ENCODE assay signal across 29 cellular contexts in genomic region chr1:221723918-221724263, GRCh38. TPM values are rescaled to one million over a fixed set of nuclear protein-coding genes. Genes with fewer than 3 reads are reported as not detected.
DNase-seq lines count a peak whose midpoint lies in the region; ATAC-seq and TF ChIP-seq lines count a peak whose summit lies in the region.
"Had no signal": no experiment of that assay in that cellular context is flagged by ENCODE, and none has a peak within 500 bp of the region (broad histone marks: within the 10 kb centered on the region; RNA-seq: fewer than 3 reads in every experiment).

No MANE protein-coding gene starts in this region.

- no TSS peak for BruUV-seq in IMR-90 (replicated peaks; lab: Mats Ljungman, UMichigan)

- H2AFZ ChIP-seq in IMR-90 (replicated peaks; ENCODE audit: low read length, poor library complexity), result no peak overlapping the region

- no peak overlapping the region for H2BK20ac ChIP-seq in IMR-90 (ENCODE audit: low read depth, low read length)

- peaks cover 49 to 95% (median 76%) of the 10 kb centered on the region in 4 donors for H3K4me1 Mint-ChIP-seq in CD4-positive, CD25-positive, alpha-beta regulatory T cell
- H3K4me1 Mint-ChIP-seq in natural killer cell, result peaks cover 94 to 98% of the 10 kb centered on the region in 2 donors

- WGBS in IMR-90 (ENCODE audit: extremely low coverage in 2 of 2, insufficient read length in 1 of 2), 2 experiments, result no CpG with 5 or more reads among the region's 3 CpGs

- H4K8ac ChIP-seq in IMR-90 (ENCODE audit: low read depth in 2 of 2, low read length in 2 of 2), result no peak overlapping the region

- no peak overlapping the region for H3K14ac ChIP-seq in IMR-90 (replicated peaks; ENCODE audit: low read depth, low read length)

- no peak for ATAC-seq in CD4-positive, CD25-positive, alpha-beta regulatory T cell (ENCODE audit: low read depth in 2 of 2)
- no peak for ATAC-seq in IMR-90 (ENCODE audit: low read depth)
- no peak for ATAC-seq in natural killer cell
- ATAC-seq in GM18870 (IDR thresholded peaks at IDR 0.05; ENCODE audit: unreplicated experiment), result no peak
- no peak for ATAC-seq in HG02870 (IDR thresholded peaks at IDR 0.05; ENCODE audit: unreplicated experiment)
- ATAC-seq: naive thymus-derived CD4-positive, alpha-beta T cell; right cardiac atrium had no signal

- peak overlapping the region; percentile 33; the same call in 1 of the 2 replicates for H2AK5ac ChIP-seq in IMR-90 (ENCODE audit: low read depth, low read length)

- H3K27ac ChIP-seq in CD4-positive, CD25-positive, alpha-beta regulatory T cell (ENCODE audit: insufficient read depth, low read length, poor library complexity, severe bottlenecking), result no peak overlapping the region
- H3K27ac ChIP-seq in IMR-90 (ENCODE audit: insufficient read depth, low read length), result no peak overlapping the region
- H3K27ac ChIP-seq in epithelial cell of prostate, result peak overlapping the region; percentile 2
- H3K27ac ChIP-seq: BLaER1, ovary, SJCRH30, thoracic aorta, vagina had no signal

- peaks cover 63% of the 10 kb centered on the region for H3K4me1 ChIP-seq in CD4-positive, CD25-positive, alpha-beta regulatory T cell (ENCODE audit: control insufficient read depth, insufficient read depth, low read length, poor library complexity, severe bottlenecking)
- peaks cover 55% of the 10 kb centered on the region for H3K4me1 ChIP-seq in IMR-90 (ENCODE audit: control insufficient read depth, insufficient read depth, low read length)
- H3K4me1 ChIP-seq: BLaER1 had no signal

- peak overlapping the region; percentile 67 for H2BK5ac ChIP-seq in IMR-90 (ENCODE audit: low read depth, low read length, poor library complexity, severe bottlenecking)

- no peak overlapping the region for H3K4me2 ChIP-seq in IMR-90 (ENCODE audit: low read depth, low read length)
- H3K4me2 ChIP-seq: BLaER1 had no signal

- H3K79me1 ChIP-seq in IMR-90 (ENCODE audit: low read depth in 1 of 2, low read length in 2 of 2), result peaks cover 45 to 82% of the 10 kb centered on the region in 2 experiments

- TF ChIP-seq CTCF in IMR-90 (conservative IDR thresholded peaks at IDR 0.05; ENCODE audit: low read depth, low read length), result no peak
- TF ChIP-seq CTCF in natural killer cell (IDR thresholded peaks at IDR 0.05), result no peak

- no peak overlapping the region for H2AK9ac ChIP-seq in IMR-90 (replicated peaks; ENCODE audit: low read depth, low read length, poor library complexity)

- intact Hi-C loops in IMR-90 (cut with micrococcal nuclease), result loop anchor here (10.0 kb wide), 2 partner anchors 459 to 909 kb away; no protein-coding TSS in a partner anchor
- intact Hi-C loops in natural killer cell (cut with micrococcal nuclease), result no loop called here

- H3K4me3 Mint-ChIP-seq in CD4-positive, CD25-positive, alpha-beta regulatory T cell, result peak overlapping the region in 1 of 4 donors; percentile 19
- H3K4me3 Mint-ChIP-seq in natural killer cell, result peak overlapping the region; percentile 43
- H3K4me3 Mint-ChIP-seq: activated naive CD4-positive, alpha-beta T cell treated with anti-CD3 and anti-CD28 coated beads for 36 hours; naive thymus-derived CD4-positive, alpha-beta T cell; T-helper 1 cell treated with Interleukin-12 subunit alpha and Interleukin-12 subunit beta and Interleukin-4 antibody, amounts not matched to agents 30 μg/mL and 1 μg/mL, for 36 hours had no signal

- H3K4ac ChIP-seq in IMR-90 (ENCODE audit: low read depth, low read length), result peak overlapping the region; percentile 31; the same call in 1 of the 2 replicates

- no peak for TF ChIP-seq POLR2A in IMR-90 (IDR thresholded peaks at IDR 0.05; ENCODE audit: low read depth, low read length)

- H3K36me3 Mint-ChIP-seq in CD4-positive, CD25-positive, alpha-beta regulatory T cell, result peaks cover 38% of the 10 kb centered on the region
- no peaks in the 10 kb centered on the region for H3K36me3 Mint-ChIP-seq in natural killer cell

- no peak overlapping the region for H3K9ac ChIP-seq in IMR-90 (ENCODE audit: low read depth, low read length)
- H3K9ac ChIP-seq: BLaER1 had no signal

- peaks cover 46% of the 10 kb centered on the region for H4K20me1 ChIP-seq in IMR-90 (ENCODE audit: insufficient read depth, low read length)
- H4K20me1 ChIP-seq: BLaER1 had no signal

- H3K9me1 ChIP-seq in IMR-90 (ENCODE audit: insufficient read depth, low read length), result peaks cover 38% of the 10 kb centered on the region

- POLR2A ChIA-PET in IMR-90 (lab: Charles Lee; ENCODE audit: unreplicated experiment), result no interaction called here

- H3K27me3 Mint-ChIP-seq in CD4-positive, CD25-positive, alpha-beta regulatory T cell, result no peaks in the 10 kb centered on the region
- no peaks in the 10 kb centered on the region for H3K27me3 Mint-ChIP-seq in natural killer cell (ENCODE audit: low read depth in 2 of 2)
- H3K27me3 Mint-ChIP-seq: naive thymus-derived CD4-positive, alpha-beta T cell had no signal

- no peaks in the 10 kb centered on the region for H3K27me3 ChIP-seq in CD4-positive, CD25-positive, alpha-beta regulatory T cell (ENCODE audit: control insufficient read depth, insufficient read depth, low read length)
- H3K27me3 ChIP-seq in IMR-90 (ENCODE audit: control insufficient read depth, insufficient read depth, low read length), result no peaks in the 10 kb centered on the region
- H3K27me3 ChIP-seq: BLaER1, ovary, Peyer's patch, SJCRH30, vagina had no signal

- H3K23ac ChIP-seq in IMR-90 (ENCODE audit: low read depth, low read length), result no peak overlapping the region; the same call in 1 of the 2 replicates

- H3K56ac ChIP-seq in IMR-90 (ENCODE audit: extremely low read depth, insufficient read depth, low read length), result no peak overlapping the region

- peaks cover 15% of the 10 kb centered on the region for H3K36me3 ChIP-seq in CD4-positive, CD25-positive, alpha-beta regulatory T cell (ENCODE audit: control insufficient read depth, insufficient read depth, low read length)
- H3K36me3 ChIP-seq in IMR-90 (ENCODE audit: control insufficient read depth, insufficient read depth, low read length), result peaks cover 32% of the 10 kb centered on the region
- H3K36me3 ChIP-seq: ovary, Peyer's patch, thoracic aorta, vagina had no signal

- no peak overlapping the region for H4K5ac ChIP-seq in IMR-90 (ENCODE audit: low read depth, low read length)

- dilution Hi-C loops in IMR-90 (cut with HindIII; ENCODE audit: low sequenced_read_pairs, unreplicated experiment), result no loop called here

- CTCF ChIA-PET in IMR-90 (lab: Yijun Ruan, JAX), result no interaction called here

- peaks cover 0 to 5% (median 2%) of the 10 kb centered on the region in 7 donors for H3K9me3 Mint-ChIP-seq in CD4-positive, CD25-positive, alpha-beta regulatory T cell
- peaks cover 0 to 4% of the 10 kb centered on the region in 2 donors for H3K9me3 Mint-ChIP-seq in natural killer cell

- in situ Hi-C loops in IMR-90 (cut with MboI; ENCODE audit: low sequenced_read_pairs), result no loop called here

- H3K4me3 ChIP-seq in CD4-positive, CD25-positive, alpha-beta regulatory T cell (ENCODE audit: low read depth, low read length), result peak overlapping the region; percentile 17
- H3K4me3 ChIP-seq in IMR-90 (ENCODE audit: insufficient read depth, low read depth, low read length), result no peak overlapping the region
- H3K4me3 ChIP-seq: BLaER1, ovary, Peyer's patch, SJCRH30, thoracic aorta, vagina had no signal

- H3K18ac ChIP-seq in IMR-90 (ENCODE audit: low read depth, low read length), result peak overlapping the region; percentile 68; the same call in 1 of the 2 replicates

- peaks cover 2 to 11% of the 10 kb centered on the region in 2 experiments for H3K9me3 ChIP-seq in CD4-positive, CD25-positive, alpha-beta regulatory T cell (ENCODE audit: control insufficient read depth in 2 of 2, low read length in 2 of 2)
- no peaks in the 10 kb centered on the region; the same call in 1 of the 2 replicates for H3K9me3 ChIP-seq in IMR-90 (ENCODE audit: control insufficient read depth, insufficient read depth, low read length)
- H3K9me3 ChIP-seq: ovary, Peyer's patch, thoracic aorta, vagina had no signal

- TF ChIP-seq RAD21 in IMR-90 (IDR thresholded peaks at IDR 0.05; ENCODE audit: low read length), result no peak

- no peak overlapping the region for H2BK15ac ChIP-seq in IMR-90 (ENCODE audit: low read depth, low read length)

- no peak overlapping the region for H2BK120ac ChIP-seq in IMR-90 (ENCODE audit: low read depth, low read length)

- H3K27ac Mint-ChIP-seq in CD4-positive, CD25-positive, alpha-beta regulatory T cell, result no peak overlapping the region
- H3K27ac Mint-ChIP-seq in natural killer cell, result peak overlapping the region; percentile 67 to 88
- H3K27ac Mint-ChIP-seq: activated naive CD4-positive, alpha-beta T cell treated with anti-CD3 and anti-CD28 coated beads for 36 hours; T-helper 1 cell treated with Interleukin-12 subunit alpha and Interleukin-12 subunit beta and Interleukin-4 antibody, amounts not matched to agents 30 μg/mL and 1 μg/mL, for 36 hours had no signal

- no peak overlapping the region for H4K91ac ChIP-seq in IMR-90 (ENCODE audit: insufficient read depth, low read depth, low read length)

- no peak for DNase-seq in CD4-positive, CD25-positive, alpha-beta regulatory T cell
- DNase-seq in IMR-90 (peak; percentile 43), epithelial cell of prostate (ENCODE audit: low read depth, low spot score) (no peak), natural killer cell (no peak), OCI-M2 (lab: John Stamatoyannopoulos, UW; ENCODE audit: unreplicated experiment) (no peak), NCI-H1417 treated with DMSO at 0.1 percent for 48 hours (lab: John Stamatoyannopoulos, UW) (no peak)
- DNase-seq: activated naive CD4-positive, alpha-beta T cell treated with anti-CD3 and anti-CD28 coated beads for 36 hours; activated T-cell treated with anti-CD3 and anti-CD28 coated beads, Interleukin-2, amount 50 U/mL, for 48 hours; amniotic stem cell; cortex of kidney; head of caudate nucleus; Karpas-422; naive thymus-derived CD4-positive, alpha-beta T cell; NCI-H1048; NCI-H187; NCI-H526; ovary; Peyer's patch; right cardiac atrium; SJCRH30; stimulated activated CD4-positive, alpha-beta T cell treated with anti-CD3 and anti-CD28 coated beads, Interleukin-4, amount 100 ng/mL, for 4 hours; stimulated activated naive CD4-positive, alpha-beta T cell had no signal

TF ChIP-seq in IMR-90, 13 proteins besides CTCF, POLR2A, EP300 and RAD21 (continues in another document):
- TF ChIP-seq MAZ (IDR thresholded peaks at IDR 0.05; ENCODE audit: borderline replicate concordance, low read depth, low read length), result no peak

RNA-seq across cellular contexts. Expression of gene DUSP10, which starts 18.0 kb away (rescaled TPM):
- total RNA-seq in CD4-positive, CD25-positive, alpha-beta regulatory T cell, result 251 TPM
- 10 to 100 TPM; 30.7 to 42.4 (median 36.1) TPM for polyA plus RNA-seq in CD4-positive, CD25-positive, alpha-beta regulatory T cell
- 59.1 and 71.4 TPM in 2 replicates for total RNA-seq in IMR-90 (2012; rRNA removed)
- polyA plus RNA-seq in IMR-90 (2012; rRNA removed), result 41.7 and 44.8 TPM in 2 replicates
- polyA plus RNA-seq in IMR-90 (2012; cell fraction: cytosol; rRNA removed), result 23.4 and 35.1 TPM in 2 replicates
- polyA plus RNA-seq in IMR-90 (2012; cell fraction: nucleus; rRNA removed; ENCODE audit: low replicate concordance), result 32.9 and 43.8 TPM in 2 replicates
- total RNA-seq in natural killer cell, result 100 to 1,000 TPM; 109 to 231 (median 210) TPM
- total RNA-seq: G401 had no signal

Comparison
In these comparisons a context has a peak if more than half of its experiments do, and no peak if none do; other contexts are left out.
1. H3K27ac Mint-ChIP-seq: peak in natural killer cell (2 of 2); none in CD4-positive, CD25-positive, alpha-beta regulatory T cell (0 of 3).